ENCODE assay signal across 1 cellular context in the genomic region with DNA sequence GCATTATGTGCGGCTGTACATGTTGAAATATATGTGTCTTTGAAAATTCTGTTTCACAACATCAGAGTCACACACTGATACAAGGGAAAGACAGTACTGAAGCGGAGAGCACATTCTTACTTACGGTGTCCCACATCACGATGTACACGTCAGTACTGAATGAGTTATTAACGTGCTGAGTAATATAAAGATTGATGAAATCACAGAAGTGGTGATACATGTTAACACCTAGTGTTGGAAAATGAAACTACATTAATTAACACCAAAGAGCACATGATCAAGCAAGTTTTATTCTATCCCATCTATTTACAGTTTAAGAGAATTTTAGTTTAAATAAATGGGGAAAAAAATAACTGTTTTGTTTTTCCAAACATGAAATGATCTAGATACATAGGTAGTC.
TF ChIP-seq lines count a peak whose summit lies in the region.

No MANE protein-coding gene starts in this region.

TF ChIP-seq in GM12891, 5 proteins besides CTCF, POLR2A, EP300 and RAD21:
- no peak for TF ChIP-seq SPI1 (IDR thresholded peaks at IDR 0.05; ENCODE audit: low read depth, low read length)
- TF ChIP-seq TAF1 (IDR thresholded peaks at IDR 0.05; ENCODE audit: low read depth, low read length): no peak
- no peak for TF ChIP-seq POU2F2 (IDR thresholded peaks at IDR 0.05; ENCODE audit: low read depth, low read length)
- no peak for TF ChIP-seq PAX5 (IDR thresholded peaks at IDR 0.05; ENCODE audit: insufficient read depth, low read length, severe bottlenecking)
- TF ChIP-seq POLR2AphosphoS5 (IDR thresholded peaks at IDR 0.05; ENCODE audit: low read depth, low read length): no peak
TF ChIP-seq in GM12891: peak in this region for 0.
